1 cellular context compared by ENCODE assay signal in the genomic region with DNA sequence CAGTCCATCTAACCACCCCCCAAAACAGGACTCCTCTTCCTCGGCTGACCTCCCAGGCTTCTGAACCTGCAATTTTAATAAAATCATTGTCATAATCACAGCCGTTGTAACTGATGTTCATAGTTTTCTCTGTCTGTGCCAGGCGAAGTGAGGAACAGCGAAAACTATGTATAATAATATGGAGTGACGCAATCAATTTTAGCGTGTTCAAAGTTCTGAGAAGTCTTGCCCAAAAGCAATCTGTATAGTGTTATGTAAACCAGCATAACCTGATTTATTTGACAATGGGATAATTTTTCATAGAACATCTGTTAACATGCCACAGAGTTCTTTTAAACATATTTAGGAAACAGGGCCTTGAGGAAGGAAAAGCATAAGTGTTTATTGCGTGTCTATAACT.
TF ChIP-seq lines count a peak whose summit lies in the region.

No MANE protein-coding gene starts in this region.

TF ChIP-seq in IMR-90, 13 proteins besides CTCF, POLR2A, EP300 and RAD21 (continued from another document):
- TF ChIP-seq, protein P1, sequence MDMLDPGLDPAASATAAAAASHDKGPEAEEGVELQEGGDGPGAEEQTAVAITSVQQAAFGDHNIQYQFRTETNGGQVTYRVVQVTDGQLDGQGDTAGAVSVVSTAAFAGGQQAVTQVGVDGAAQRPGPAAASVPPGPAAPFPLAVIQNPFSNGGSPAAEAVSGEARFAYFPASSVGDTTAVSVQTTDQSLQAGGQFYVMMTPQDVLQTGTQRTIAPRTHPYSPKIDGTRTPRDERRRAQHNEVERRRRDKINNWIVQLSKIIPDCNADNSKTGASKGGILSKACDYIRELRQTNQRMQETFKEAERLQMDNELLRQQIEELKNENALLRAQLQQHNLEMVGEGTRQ (IDR thresholded peaks at IDR 0.05; ENCODE audit: low read depth, low read length): no peak
- no peak for TF ChIP-seq FOS (IDR thresholded peaks at IDR 0.05; ENCODE audit: low read depth, low read length)
